In genomic region chr1:172431721-172432192, GRCh38 we compare ENCODE assay signal across 15 cellular contexts. TPM values are rescaled to one million over a fixed set of nuclear protein-coding genes. Genes with fewer than 3 reads are reported as not detected.
DNase-seq lines count a peak whose midpoint lies in the region; ATAC-seq and TF ChIP-seq lines count a peak whose summit lies in the region.
"Had no signal": no experiment of that assay in that cellular context is flagged by ENCODE, and none has a peak within 500 bp of the region (broad histone marks: within the 10 kb centered on the region; RNA-seq: fewer than 3 reads in every experiment).

No MANE protein-coding gene starts in this region.

- no peaks in the 10 kb centered on the region for H3K27me3 Mint-ChIP-seq in activated T-helper 1 cell treated with anti-CD3 and anti-CD28 coated beads, Interleukin-12 subunit alpha, Interleukin-12 subunit beta, Interleukin-2, Interleukin-4 antibody, amounts not matched to agents 30 ng/mL and 10 ng/mL and 1 ng/mL, durations not matched to agents 14 hours and 24 hours and 36 hours (ENCODE audit: insufficient read depth)
- H3K27me3 Mint-ChIP-seq: stimulated activated memory B cell treated with anti-CD40 and anti-IgM and Interleukin-4, amounts not matched to agents 10 μg/mL and 1 μg/mL and 100 μg/mL, for 72 hours had no signal

- no peaks in the 10 kb centered on the region for H3K9me3 ChIP-seq in RWPE2 (ENCODE audit: severe bottlenecking)
- no peaks in the 10 kb centered on the region for H3K9me3 ChIP-seq in esophagus squamous epithelium
- H3K9me3 ChIP-seq in stomach: no peaks in the 10 kb centered on the region
- H3K9me3 ChIP-seq in gastroesophageal sphincter: peaks cover 0 to 6% (median 0%) of the 10 kb centered on the region in 3 donors
- H3K9me3 ChIP-seq in spleen: peaks cover 0 to 8% (median under 1%) of the 10 kb centered on the region in 8 donors
- H3K9me3 ChIP-seq: SJCRH30 had no signal

- no peak for TF ChIP-seq CTCF in RWPE2 (IDR thresholded peaks at IDR 0.05; ENCODE audit: poor library complexity, severe bottlenecking)
- TF ChIP-seq CTCF in esophagus squamous epithelium (IDR thresholded peaks at IDR 0.05): peak in 1 of 6 experiments; percentile 13
- TF ChIP-seq CTCF in stomach (IDR thresholded peaks at IDR 0.05): no peak
- no peak for TF ChIP-seq CTCF in gastroesophageal sphincter (IDR thresholded peaks at IDR 0.05)
- no peak for TF ChIP-seq CTCF in spleen (IDR thresholded peaks at IDR 0.05 in 8 of 11, conservative IDR thresholded peaks at IDR 0.05 in 3 of 11)

- H3K27ac ChIP-seq in RWPE2 (ENCODE audit: poor library complexity, severe bottlenecking) (peak overlapping the region; percentile 23), esophagus squamous epithelium (peak overlapping the region; percentile 68 to 83 (median 76)), stomach (peak overlapping the region in 4 of 5 donors; percentile 14 to 55 (median 34)), gastroesophageal sphincter (no peak overlapping the region), spleen (peak overlapping the region in 1 of 8 donors; percentile 2)
- H3K27ac ChIP-seq: ascending aorta, SJCRH30 had no signal

- H3K9me3 Mint-ChIP-seq in activated T-helper 1 cell treated with anti-CD3 and anti-CD28 coated beads, Interleukin-12 subunit alpha, Interleukin-12 subunit beta, Interleukin-2, Interleukin-4 antibody, amounts not matched to agents 30 ng/mL and 10 ng/mL and 1 ng/mL, durations not matched to agents 14 hours and 24 hours and 36 hours: peaks cover 4% of the 10 kb centered on the region
- H3K9me3 Mint-ChIP-seq: stimulated activated memory B cell treated with anti-CD40 and anti-IgM and Interleukin-4, amounts not matched to agents 10 μg/mL and 1 μg/mL and 100 μg/mL, for 72 hours had no signal

- TF ChIP-seq EP300 in stomach (IDR thresholded peaks at IDR 0.05): no peak
- TF ChIP-seq EP300 in gastroesophageal sphincter (IDR thresholded peaks at IDR 0.05): no peak

- H3K4me3 Mint-ChIP-seq in activated T-helper 1 cell treated with anti-CD3 and anti-CD28 coated beads, Interleukin-12 subunit alpha, Interleukin-12 subunit beta, Interleukin-2, Interleukin-4 antibody, amounts not matched to agents 30 ng/mL and 10 ng/mL and 1 ng/mL, durations not matched to agents 14 hours and 24 hours and 36 hours: no peak overlapping the region
- H3K4me3 Mint-ChIP-seq: nephron; stimulated activated memory B cell treated with anti-CD40 and anti-IgM and Interleukin-4, amounts not matched to agents 10 μg/mL and 1 μg/mL and 100 μg/mL, for 72 hours had no signal

- H3K27ac Mint-ChIP-seq in activated T-helper 1 cell treated with anti-CD3 and anti-CD28 coated beads, Interleukin-12 subunit alpha, Interleukin-12 subunit beta, Interleukin-2, Interleukin-4 antibody, amounts not matched to agents 30 ng/mL and 10 ng/mL and 1 ng/mL, durations not matched to agents 14 hours and 24 hours and 36 hours: no peak overlapping the region
- H3K27ac Mint-ChIP-seq: nephron; stimulated activated memory B cell treated with anti-CD40 and anti-IgM and Interleukin-4, amounts not matched to agents 10 μg/mL and 1 μg/mL and 100 μg/mL, for 72 hours had no signal

- H3K4me1 ChIP-seq in RWPE2 (ENCODE audit: insufficient read depth, poor library complexity, severe bottlenecking) (peaks cover 10% of the 10 kb centered on the region), esophagus squamous epithelium (peaks cover 3 to 25% (median 8%) of the 10 kb centered on the region in 3 donors), stomach (peaks cover 6 to 23% (median 12%) of the 10 kb centered on the region in 4 donors), gastroesophageal sphincter (no peaks in the 10 kb centered on the region), spleen (peaks cover 0 to 34% (median 10%) of the 10 kb centered on the region in 6 donors)
- H3K4me1 ChIP-seq: ascending aorta, SJCRH30 had no signal

- H3K4me1 Mint-ChIP-seq in activated T-helper 1 cell treated with anti-CD3 and anti-CD28 coated beads, Interleukin-12 subunit alpha, Interleukin-12 subunit beta, Interleukin-2, Interleukin-4 antibody, amounts not matched to agents 30 ng/mL and 10 ng/mL and 1 ng/mL, durations not matched to agents 14 hours and 24 hours and 36 hours (ENCODE audit: low read depth): peaks cover 25% of the 10 kb centered on the region

- ATAC-seq in RWPE2 (ENCODE audit: low read depth) (peak; percentile 96), gastroesophageal sphincter (no peak), HG02588 (IDR thresholded peaks at IDR 0.05; ENCODE audit: unreplicated experiment) (no peak)
- ATAC-seq: activated CD4-positive, CD25-positive, alpha-beta regulatory T cell treated with anti-CD3 and anti-CD28 coated beads, Interleukin-2, amount 50 U/mL, for 24 hours; stimulated activated memory B cell treated with anti-CD40 and anti-IgM and Interleukin-4, amounts not matched to agents 10 μg/mL and 1 μg/mL and 100 μg/mL, for 72 hours had no signal

- H3K36me3 ChIP-seq in RWPE2 (ENCODE audit: low read depth) (no peaks in the 10 kb centered on the region), esophagus squamous epithelium (no peaks in the 10 kb centered on the region), stomach (no peaks in the 10 kb centered on the region), gastroesophageal sphincter (peaks cover 0 to 6% of the 10 kb centered on the region in 2 donors), spleen (peaks cover 0 to 9% (median 0%) of the 10 kb centered on the region in 6 donors)
- H3K36me3 ChIP-seq: ascending aorta, SJCRH30 had no signal

- peak; percentile 22 for DNase-seq in activated T-helper 1 cell treated with Interleukin-2 at 50 U/mL for 16 hours (ENCODE audit: low read depth)
- no peak for DNase-seq in activated T-helper 1 cell treated with anti-CD3 and anti-CD28 coated beads, Interleukin-12 subunit alpha, Interleukin-12 subunit beta, Interleukin-2, Interleukin-4 antibody, amounts not matched to agents 30 ng/mL and 10 ng/mL and 1 ng/mL, durations not matched to agents 14 hours and 24 hours and 36 hours (ENCODE audit: low spot score)
- DNase-seq in RWPE2 (ENCODE audit: low spot score): peak; percentile 76
- no peak for DNase-seq in esophagus squamous epithelium (lab: John Stamatoyannopoulos, UW)
- peak; percentile 68 for DNase-seq in stomach
- DNase-seq in spleen: no peak
- DNase-seq: Kasumi-1, NCI-H446 treated with DMSO at 0.1 percent for 48 hours, SJCRH30 had no signal

- H3K27me3 ChIP-seq in RWPE2 (ENCODE audit: insufficient read depth, poor library complexity, severe bottlenecking) (no peaks in the 10 kb centered on the region), esophagus squamous epithelium (no peaks in the 10 kb centered on the region), stomach (no peaks in the 10 kb centered on the region), gastroesophageal sphincter (no peaks in the 10 kb centered on the region), spleen (replicated peaks in 1 of 7) (no peaks in the 10 kb centered on the region)
- H3K27me3 ChIP-seq: ascending aorta, SJCRH30 had no signal

- peaks cover 8% of the 10 kb centered on the region for H3K36me3 Mint-ChIP-seq in activated T-helper 1 cell treated with anti-CD3 and anti-CD28 coated beads, Interleukin-12 subunit alpha, Interleukin-12 subunit beta, Interleukin-2, Interleukin-4 antibody, amounts not matched to agents 30 ng/mL and 10 ng/mL and 1 ng/mL, durations not matched to agents 14 hours and 24 hours and 36 hours (ENCODE audit: low read depth)

- intact Hi-C loops in activated T-helper 1 cell treated with anti-CD3 and anti-CD28 coated beads, Interleukin-12 subunit alpha, Interleukin-12 subunit beta, Interleukin-2, Interleukin-4 antibody, amounts not matched to agents 30 ng/mL and 10 ng/mL and 1 ng/mL, durations not matched to agents 14 hours and 24 hours and 36 hours (cut with micrococcal nuclease): no loop called here
- intact Hi-C loops in esophagus squamous epithelium (cut with DNase I) (no loop called here), stomach (cut with DNase I; ENCODE audit: low total_unique reads) (no loop called here), spleen (cut with DNase I; ENCODE audit: low total_unique reads) (no loop called here)

- TF ChIP-seq POLR2A in esophagus squamous epithelium (IDR thresholded peaks at IDR 0.05) (no peak), stomach (IDR thresholded peaks at IDR 0.05) (no peak), gastroesophageal sphincter (IDR thresholded peaks at IDR 0.05) (no peak), spleen (IDR thresholded peaks at IDR 0.05) (no peak)

- H3K4me3 ChIP-seq in RWPE2 (ENCODE audit: severe bottlenecking) (no peak overlapping the region), esophagus squamous epithelium (peak overlapping the region in 1 of 4 donors; percentile 19), stomach (peak overlapping the region in 1 of 4 donors; percentile 29), gastroesophageal sphincter (no peak overlapping the region), spleen (no peak overlapping the region)
- H3K4me3 ChIP-seq: ascending aorta, SJCRH30 had no signal

- WGBS in esophagus squamous epithelium, 2 donors: 25 to 45% methylated on average over 5 to 6 of the region's 9 CpGs
- WGBS in stomach, 5 donors: 31 to 48% (median 38%) methylated on average over 9 of the region's 9 CpGs
- 92 to 100% methylated on average over 1 to 2 of the region's 9 CpGs for WGBS in gastroesophageal sphincter (ENCODE audit: low coverage in 1 of 2), 2 donors
- 77 to 87% (median 83%) methylated on average over 8 to 9 of the region's 9 CpGs for WGBS in spleen, 5 donors

RNA-seq across cellular contexts. Expression of gene C1orf105, which starts 11.3 kb away (rescaled TPM):
- not detected in 2 replicates for total RNA-seq in activated T-helper 1 cell treated with anti-CD3 and anti-CD28 coated beads, Interleukin-12 subunit alpha, Interleukin-12 subunit beta, Interleukin-2, Interleukin-4 antibody, amounts not matched to agents 30 ng/mL and 10 ng/mL and 1 ng/mL, durations not matched to agents 14 hours and 24 hours and 36 hours
- not detected for total RNA-seq in esophagus squamous epithelium
- not detected for total RNA-seq in stomach
- under 1 TPM in 1 of 3 donors, not detected in 2; 0.37 TPM for polyA plus RNA-seq in stomach
- not detected for total RNA-seq in gastroesophageal sphincter
- not detected for total RNA-seq in spleen
- polyA plus RNA-seq in spleen: not detected
- total RNA-seq: ascending aorta had no signal

RNA-seq across cellular contexts. Expression of gene PIGC, which starts 12.1 kb away (rescaled TPM):
- total RNA-seq in activated T-helper 1 cell treated with anti-CD3 and anti-CD28 coated beads, Interleukin-12 subunit alpha, Interleukin-12 subunit beta, Interleukin-2, Interleukin-4 antibody, amounts not matched to agents 30 ng/mL and 10 ng/mL and 1 ng/mL, durations not matched to agents 14 hours and 24 hours and 36 hours: 22.6 and 23.3 TPM in 2 replicates
- total RNA-seq in esophagus squamous epithelium (10 to 100 TPM; 10.8 to 23.1 (median 18.1) TPM), stomach (10 to 100 TPM in 4 of 5 donors, 1 to 10 TPM in 1; 1.2 to 27.9 (median 17.9) TPM), gastroesophageal sphincter (10 to 100 TPM; 23.3 to 26.3 (median 25.8) TPM), spleen (10 to 100 TPM; 20.1 to 28.0 (median 23.4) TPM)
- polyA plus RNA-seq in stomach (10 to 100 TPM; 15.3 to 25.6 (median 16.1) TPM), spleen (10 to 100 TPM; 23.2 to 27.8 (median 27.6) TPM)

Comparison
In these comparisons a context has a peak if more than half of its experiments do, and no peak if none do; other contexts are left out.
1. DNase-seq: peak in activated T-helper 1 cell treated with Interleukin-2 at 50 U/mL for 16 hours (single experiment), RWPE2 (single experiment) and stomach (single experiment); none in activated T-helper 1 cell treated with anti-CD3 and anti-CD28 coated beads, Interleukin-12 subunit alpha, Interleukin-12 subunit beta, Interleukin-2, Interleukin-4 antibody, amounts not matched to agents 30 ng/mL and 10 ng/mL and 1 ng/mL, durations not matched to agents 14 hours and 24 hours and 36 hours (single experiment), esophagus squamous epithelium (single experiment) and spleen (single experiment).
2. H3K27ac ChIP-seq: peak in RWPE2 (single experiment), esophagus squamous epithelium (4 of 4) and stomach (4 of 5); none in gastroesophageal sphincter (0 of 4).